Comparison of ENCODE assay signal across 1 cellular context in the genomic region with DNA sequence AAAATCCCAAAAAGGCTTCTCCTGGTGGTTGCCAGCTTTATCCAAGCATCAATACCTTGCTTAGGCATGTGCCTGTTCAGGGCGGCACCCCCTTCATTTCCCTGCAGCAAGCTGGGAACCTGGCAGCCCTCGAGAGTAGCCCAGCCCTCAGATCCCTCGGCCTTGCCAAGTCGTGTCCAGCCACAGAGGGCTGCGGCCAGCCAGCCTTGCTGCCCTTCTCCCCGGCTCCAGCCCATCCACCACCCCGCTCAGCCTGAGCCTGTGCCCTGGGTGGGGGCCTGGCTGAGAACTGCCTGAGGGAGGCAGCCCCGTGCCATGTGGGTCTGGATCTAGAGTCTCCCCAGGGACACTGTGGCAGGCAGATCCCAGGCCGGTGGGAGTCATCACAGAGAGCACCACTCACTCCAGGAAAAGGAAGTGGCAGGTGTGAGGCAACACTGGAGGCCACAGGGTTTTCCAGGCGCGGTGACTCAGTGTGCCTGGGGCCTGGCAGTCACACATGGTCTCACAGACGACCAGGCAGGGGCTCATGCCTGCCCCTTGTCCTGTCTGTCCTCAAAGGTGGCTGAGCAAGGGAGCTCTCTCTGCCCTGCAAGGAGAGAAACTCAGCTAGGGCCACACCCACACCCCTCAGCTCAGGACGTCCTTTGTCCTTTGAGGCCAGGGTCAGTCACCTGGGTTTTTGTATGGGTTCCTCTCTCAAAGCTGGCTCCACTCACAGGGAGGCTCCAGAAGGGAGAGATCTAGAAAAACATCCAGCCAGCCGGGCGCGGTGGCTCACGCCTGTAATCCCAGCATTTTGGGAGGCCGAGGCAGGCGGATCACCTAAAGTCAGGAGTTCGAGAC.
TF ChIP-seq lines count a peak whose summit lies in the region.

No MANE protein-coding gene starts in this region.

TF ChIP-seq in HEK293, 187 proteins besides CTCF, POLR2A, EP300 and RAD21 (continued from another document):
- TF ChIP-seq, protein P1, sequence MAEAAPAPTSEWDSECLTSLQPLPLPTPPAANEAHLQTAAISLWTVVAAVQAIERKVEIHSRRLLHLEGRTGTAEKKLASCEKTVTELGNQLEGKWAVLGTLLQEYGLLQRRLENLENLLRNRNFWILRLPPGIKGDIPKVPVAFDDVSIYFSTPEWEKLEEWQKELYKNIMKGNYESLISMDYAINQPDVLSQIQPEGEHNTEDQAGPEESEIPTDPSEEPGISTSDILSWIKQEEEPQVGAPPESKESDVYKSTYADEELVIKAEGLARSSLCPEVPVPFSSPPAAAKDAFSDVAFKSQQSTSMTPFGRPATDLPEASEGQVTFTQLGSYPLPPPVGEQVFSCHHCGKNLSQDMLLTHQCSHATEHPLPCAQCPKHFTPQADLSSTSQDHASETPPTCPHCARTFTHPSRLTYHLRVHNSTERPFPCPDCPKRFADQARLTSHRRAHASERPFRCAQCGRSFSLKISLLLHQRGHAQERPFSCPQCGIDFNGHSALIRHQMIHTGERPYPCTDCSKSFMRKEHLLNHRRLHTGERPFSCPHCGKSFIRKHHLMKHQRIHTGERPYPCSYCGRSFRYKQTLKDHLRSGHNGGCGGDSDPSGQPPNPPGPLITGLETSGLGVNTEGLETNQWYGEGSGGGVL (tag by site-specific recombination; IDR thresholded peaks at IDR 0.05): 0 out of 2 replicates have a peak, but pooled peaks have one; percentile 12
- 0 out of 2 replicates have a peak, but pooled peaks have one; percentile 23 for TF ChIP-seq ZBTB48 (tag by site-specific recombination; IDR thresholded peaks at IDR 0.05)
TF ChIP-seq in HEK293: peak in this region for 5.
